ENCODE assay signal across 1 cellular context in genomic region chr1:86912501-86912900, GRCh38.
TF ChIP-seq lines count a peak whose summit lies in the region.

No MANE protein-coding gene starts in this region.

TF ChIP-seq in H1, 55 proteins besides CTCF, POLR2A, EP300 and RAD21 (continued from another document):
- no peak for TF ChIP-seq GTF2F1 (IDR thresholded peaks at IDR 0.05; ENCODE audit: borderline replicate concordance, low read depth, low read length)
- TF ChIP-seq SIX5 (IDR thresholded peaks at IDR 0.05; ENCODE audit: low read depth, low read length): no peak
- no peak for TF ChIP-seq PHF8 (conservative IDR thresholded peaks at IDR 0.05; ENCODE audit: low read depth, low read length)
- TF ChIP-seq HDAC6 (IDR thresholded peaks at IDR 0.05; ENCODE audit: low read depth, low read length): no peak
- TF ChIP-seq BACH1 (IDR thresholded peaks at IDR 0.05; ENCODE audit: low read length): no peak
- no peak for TF ChIP-seq SRF (IDR thresholded peaks at IDR 0.05; ENCODE audit: low read depth, low read length)
- TF ChIP-seq CTBP2 (IDR thresholded peaks at IDR 0.05; ENCODE audit: borderline replicate concordance, insufficient read depth, insufficient read length, low read length): no peak
- TF ChIP-seq NANOG (IDR thresholded peaks at IDR 0.05; ENCODE audit: insufficient read depth, low read depth, low read length, poor library complexity, severe bottlenecking): no peak
